In the genomic region with DNA sequence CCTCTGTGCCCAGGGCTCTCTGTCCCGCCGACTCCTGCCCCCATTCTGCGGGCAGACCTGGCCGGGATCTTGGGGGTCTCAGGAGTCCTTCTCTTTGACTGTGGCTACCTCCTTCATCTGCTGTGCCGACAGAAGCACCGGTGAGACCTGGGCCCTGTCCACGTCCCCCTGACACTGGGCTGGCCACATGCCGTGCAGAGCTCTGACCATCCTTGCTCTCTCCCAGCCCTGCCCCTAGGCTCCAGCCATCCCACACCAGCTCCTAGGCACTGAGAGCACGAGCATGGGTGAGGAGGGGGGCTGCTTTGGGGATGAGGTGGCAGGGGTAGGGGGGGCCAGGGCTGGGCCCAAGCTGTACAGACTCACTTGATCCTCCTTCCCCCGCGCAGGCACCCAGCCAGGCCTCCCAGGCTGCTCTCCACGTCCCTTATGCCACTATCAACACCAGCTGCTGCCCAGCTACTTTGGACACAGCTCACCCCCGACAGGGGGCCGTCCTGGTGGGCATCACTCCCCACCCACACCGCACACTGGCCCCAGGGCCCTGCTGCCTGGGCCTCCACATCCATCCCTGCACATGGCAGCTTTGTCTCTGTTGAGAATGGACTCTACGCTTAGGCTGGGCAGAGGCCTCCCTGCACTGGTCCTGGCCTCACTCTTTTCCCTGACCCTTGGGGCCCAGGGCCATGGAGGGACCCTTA, we compare ENCODE assay signal across 1 cellular context.
TF ChIP-seq lines count a peak whose summit lies in the region.

No MANE protein-coding gene starts in this region.

TF ChIP-seq in GM12891, 5 proteins besides CTCF, POLR2A, EP300 and RAD21 (continued from another document):
- TF ChIP-seq SPI1 (IDR thresholded peaks at IDR 0.05; ENCODE audit: low read depth, low read length) (no peak), POU2F2 (IDR thresholded peaks at IDR 0.05; ENCODE audit: low read depth, low read length) (no peak), PAX5 (IDR thresholded peaks at IDR 0.05; ENCODE audit: insufficient read depth, low read length, severe bottlenecking) (no peak)
